In genomic region chr14:36207500-36207899, GRCh38 we compare ENCODE assay signal across 12 cellular contexts. TPM values are rescaled to one million over a fixed set of nuclear protein-coding genes. Genes with fewer than 3 reads are reported as not detected.
A peak's percentile ranks its signal among the peaks of the same experiment; 100 is the strongest.
DNase-seq lines count a peak whose midpoint lies in the region; ATAC-seq and TF ChIP-seq lines count a peak whose summit lies in the region.
"Had no signal": no experiment of that assay in that cellular context is flagged by ENCODE, and none has a peak within 500 bp of the region (broad histone marks: within the 10 kb centered on the region; RNA-seq: fewer than 3 reads in every experiment).

No MANE protein-coding gene starts in this region.

- H3K4me1 Mint-ChIP-seq in osteocyte (ENCODE audit: unreplicated experiment) (no peaks in the 10 kb centered on the region), natural killer cell (no peaks in the 10 kb centered on the region)

- H3K9me3 ChIP-seq in body of pancreas, result no peaks in the 10 kb centered on the region

- H3K27ac Mint-ChIP-seq in osteocyte (ENCODE audit: unreplicated experiment) (no peak overlapping the region), natural killer cell (no peak overlapping the region)
- H3K27ac Mint-ChIP-seq: activated naive CD8-positive, alpha-beta T cell had no signal

- 71 to 75% methylated on average over 1 of the region's 1 CpG for WGBS in body of pancreas, 2 donors

- intact Hi-C loops in body of pancreas (cut with DNase I), result no loop called here
- intact Hi-C loops in natural killer cell (cut with micrococcal nuclease), result no loop called here

- H3K4me3 ChIP-seq in body of pancreas, result no peak overlapping the region

- no peaks in the 10 kb centered on the region for H3K27me3 ChIP-seq in body of pancreas

- TF ChIP-seq CTCF in body of pancreas (IDR thresholded peaks at IDR 0.05) (peak in 4 of 7 experiments; percentile 16 to 32 (median 25)), osteocyte (IDR thresholded peaks at IDR 0.05) (peak; percentile 56), natural killer cell (IDR thresholded peaks at IDR 0.05) (no peak)

- H3K9me3 Mint-ChIP-seq in osteocyte (ENCODE audit: unreplicated experiment) (peaks cover 6% of the 10 kb centered on the region), natural killer cell (peaks cover 0 to 2% of the 10 kb centered on the region in 2 donors)

- H3K27ac ChIP-seq in body of pancreas, result no peak overlapping the region

- H3K4me3 Mint-ChIP-seq in osteocyte (ENCODE audit: unreplicated experiment), result no peak overlapping the region
- H3K4me3 Mint-ChIP-seq in natural killer cell, result no peak overlapping the region
- H3K4me3 Mint-ChIP-seq: activated naive CD8-positive, alpha-beta T cell had no signal

- no peaks in the 10 kb centered on the region for H3K36me3 Mint-ChIP-seq in osteocyte (ENCODE audit: unreplicated experiment)
- no peaks in the 10 kb centered on the region for H3K36me3 Mint-ChIP-seq in natural killer cell
- H3K36me3 Mint-ChIP-seq: activated naive CD8-positive, alpha-beta T cell had no signal

- TF ChIP-seq POLR2A in body of pancreas (IDR thresholded peaks at IDR 0.05), result no peak

- peaks cover 28% of the 10 kb centered on the region for H3K27me3 Mint-ChIP-seq in osteocyte (ENCODE audit: unreplicated experiment)
- H3K27me3 Mint-ChIP-seq in natural killer cell (ENCODE audit: low read depth in 2 of 2), result no peaks in the 10 kb centered on the region
- H3K27me3 Mint-ChIP-seq: activated naive CD8-positive, alpha-beta T cell had no signal

- ATAC-seq in body of pancreas (no peak), HG03039 (IDR thresholded peaks at IDR 0.05; ENCODE audit: unreplicated experiment) (no peak), HG03469 (IDR thresholded peaks at IDR 0.05; ENCODE audit: unreplicated experiment) (no peak), natural killer cell (no peak)

- DNase-seq in GM03348 (ENCODE audit: low spot score), result peak; percentile 22
- peak; percentile 99 for DNase-seq in NCI-H2029 treated with DMSO at 0.1 percent for 48 hours (lab: John Stamatoyannopoulos, UW)
- no peak for DNase-seq in body of pancreas
- DNase-seq in osteocyte (ENCODE audit: extremely low spot score, unreplicated experiment), result no peak
- no peak for DNase-seq in natural killer cell
- DNase-seq in stimulated activated CD4-positive, alpha-beta T cell treated with anti-CD3 and anti-CD28 coated beads, Interleukin-15, amount 100 ng/mL, for 24 hours, result no peak
- DNase-seq: hypothalamus; stimulated activated CD4-positive, alpha-beta T cell treated with anti-CD3 and anti-CD28 coated beads, Interleukin-12 subunit alpha, Interleukin-12 subunit beta, amount 100 ng/mL, for 4 hours had no signal

- H3K4me1 ChIP-seq in body of pancreas, result no peaks in the 10 kb centered on the region

- H3K36me3 ChIP-seq in body of pancreas (replicated peaks in 1 of 2; ENCODE audit: insufficient read depth in 1 of 2, low read depth in 2 of 2), result no peaks in the 10 kb centered on the region

RNA-seq across cellular contexts. Expression of gene PTCSC3, which starts 31.0 kb away (rescaled TPM):
- total RNA-seq in body of pancreas (not detected), osteocyte (not detected in 2 replicates), natural killer cell (not detected)
- total RNA-seq: urinary bladder had no signal

Comparison
In these comparisons a context has a peak if more than half of its experiments do, and no peak if none do; other contexts are left out.
1. DNase-seq: peak in GM03348 (single experiment) and NCI-H2029 treated with DMSO at 0.1 percent for 48 hours (single experiment); none in body of pancreas (0 of 4), osteocyte (single experiment), natural killer cell (single experiment) and stimulated activated CD4-positive, alpha-beta T cell treated with anti-CD3 and anti-CD28 coated beads, Interleukin-15, amount 100 ng/mL, for 24 hours (single experiment).